Comparison of ENCODE assay signal across 22 cellular contexts in the genomic region with DNA sequence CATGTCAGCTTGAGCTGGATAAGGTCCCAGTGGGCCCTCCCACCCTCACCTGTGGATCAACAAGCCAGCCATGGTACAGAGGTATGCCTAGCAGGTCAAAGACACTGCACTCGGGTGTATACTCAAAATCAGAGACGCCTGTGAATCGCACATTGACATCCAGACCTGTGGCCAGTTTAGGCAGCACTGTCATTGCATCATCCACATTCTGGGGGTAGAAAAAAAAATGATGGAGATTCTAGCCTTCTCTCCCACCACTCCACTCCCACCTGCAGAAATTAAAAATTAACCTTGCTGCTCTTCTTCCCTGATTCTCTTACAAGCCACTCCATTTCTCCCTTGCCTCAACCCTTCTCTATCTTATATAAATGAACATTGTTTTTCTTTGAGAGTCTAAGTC. TPM values are rescaled to one million over a fixed set of nuclear protein-coding genes. Genes with fewer than 3 reads are reported as not detected.
"Had no signal": no experiment of that assay in that cellular context is flagged by ENCODE, and none has a peak within 500 bp of the region (broad histone marks: within the 10 kb centered on the region; RNA-seq: fewer than 3 reads in every experiment).

No MANE protein-coding gene starts in this region.

- H3K9me3 ChIP-seq: prostate gland, suprapubic skin had no signal

- H3K27me3 Mint-ChIP-seq: brain, memory B cell, type B pancreatic cell had no signal

- H3K4me3 Mint-ChIP-seq: brain, memory B cell, nephron progenitor cell, type B pancreatic cell had no signal

- H3K9me3 Mint-ChIP-seq: activated naive CD4-positive, alpha-beta T cell treated with anti-CD3 and anti-CD28 coated beads, Interleukin-2, amount 50 U/mL, for 72 hours; activated T-helper 2 cell treated with anti-CD3 and anti-CD28 coated beads, Interferon-gamma antibody, Interleukin-2, Interleukin-4, amounts not matched to agents 10 μg/mL and 5 μg/mL and 100 μg/mL, durations not matched to agents 14 hours and 24 hours and 36 hours; brain; memory B cell; nephron progenitor cell; type B pancreatic cell had no signal

- ATAC-seq: activated naive CD4-positive, alpha-beta T cell treated with anti-CD3 and anti-CD28 coated beads, Interleukin-2, amount 50 U/mL, for 72 hours; left ventricle myocardium superior; right cardiac atrium had no signal

- H3K27ac ChIP-seq: coronary artery, prostate gland, suprapubic skin had no signal

- DNase-seq: activated CD4-positive, CD25-positive, alpha-beta regulatory T cell treated with anti-CD3 and anti-CD28 coated beads, Interleukin-2, amount 50 U/mL, for 72 hours; amygdala; central memory CD4-positive, alpha-beta T cell; effector CD4-positive, alpha-beta T cell; foreskin fibroblast; kidney glomerular epithelial cell; left ventricle myocardium superior; nephron progenitor cell; right cardiac atrium; small intestine; stimulated activated CD4-positive, alpha-beta T cell treated with anti-CD3 and anti-CD28 coated beads, Interleukin-4, amount 100 ng/mL, for 24 hours; stimulated activated naive CD4-positive, alpha-beta T cell; SW 1271; T-helper 9 cell had no signal

- H3K27me3 ChIP-seq: suprapubic skin had no signal

- H3K4me3 ChIP-seq: coronary artery, prostate gland, suprapubic skin had no signal

- H3K27ac Mint-ChIP-seq: activated T-helper 2 cell treated with anti-CD3 and anti-CD28 coated beads, Interferon-gamma antibody, Interleukin-2, Interleukin-4, amounts not matched to agents 10 μg/mL and 5 μg/mL and 100 μg/mL, durations not matched to agents 14 hours and 24 hours and 36 hours; memory B cell; nephron progenitor cell; type B pancreatic cell had no signal

RNA-seq across cellular contexts. Expression of a gene that starts 18.3 kb away (rescaled TPM):
- total RNA-seq: activated naive CD4-positive, alpha-beta T cell treated with anti-CD3 and anti-CD28 coated beads, Interleukin-2, amount 50 U/mL, for 72 hours had no signal
